28 cellular contexts compared by ENCODE assay signal in the genomic region with DNA sequence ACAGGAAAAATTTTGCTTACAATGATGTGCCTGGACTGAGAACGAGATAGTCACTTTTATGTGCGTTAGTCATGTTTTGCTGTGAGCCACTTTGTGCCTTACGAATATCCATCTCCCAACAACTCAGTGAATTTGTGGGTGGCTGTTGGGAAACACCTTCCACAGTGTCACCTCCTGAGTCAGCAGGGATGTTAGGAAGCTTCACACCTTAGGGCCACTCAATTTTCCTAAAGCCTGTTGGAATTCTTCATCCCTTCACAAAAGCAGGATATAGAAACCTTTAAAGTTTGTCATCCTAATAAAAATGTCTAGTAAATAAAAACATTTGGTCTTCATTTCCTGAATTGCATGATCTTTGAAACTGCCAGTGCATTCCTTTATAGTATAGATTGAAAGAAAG. TPM values are rescaled to one million over a fixed set of nuclear protein-coding genes. Genes with fewer than 3 reads are reported as not detected.
DNase-seq lines count a peak whose midpoint lies in the region; ATAC-seq, FAIRE-seq and TF ChIP-seq lines count a peak whose summit lies in the region.
"Had no signal": no experiment of that assay in that cellular context is flagged by ENCODE, and none has a peak within 500 bp of the region (broad histone marks: within the 10 kb centered on the region; RNA-seq: fewer than 3 reads in every experiment).

No MANE protein-coding gene starts in this region.

- H3K4me3 Mint-ChIP-seq in MCF 10A (ENCODE audit: unreplicated experiment) = no peak overlapping the region
- H3K4me3 Mint-ChIP-seq: activated CD8-positive, alpha-beta T cell treated with anti-CD3 and anti-CD28 coated beads for 36 hours; activated naive CD8-positive, alpha-beta T cell treated with anti-CD3 and anti-CD28 coated beads, Interleukin-2, amount 10 ng/mL, durations not matched to agents 7 days and 5 days; naive thymus-derived CD4-positive, alpha-beta T cell had no signal

- H3K23ac ChIP-seq in IMR-90 (ENCODE audit: low read depth, low read length) = no peak overlapping the region

- no CpG with 5 or more reads among the region's 3 CpGs for WGBS in IMR-90 (ENCODE audit: extremely low coverage in 2 of 2, insufficient read length in 1 of 2), 2 experiments

- no peak overlapping the region for H3K27ac Mint-ChIP-seq in MCF 10A (ENCODE audit: low read depth, unreplicated experiment)
- H3K27ac Mint-ChIP-seq: activated CD8-positive, alpha-beta T cell treated with anti-CD3 and anti-CD28 coated beads for 36 hours; activated naive CD8-positive, alpha-beta T cell treated with anti-CD3 and anti-CD28 coated beads, Interleukin-2, amount 10 ng/mL, durations not matched to agents 7 days and 5 days; naive thymus-derived CD4-positive, alpha-beta T cell had no signal

- H2BK120ac ChIP-seq in IMR-90 (ENCODE audit: low read depth, low read length) = peak overlapping the region; percentile 18; the same call in 1 of the 2 replicates

- CTCF ChIA-PET in MCF 10A (lab: Yijun Ruan, JAX) (no interaction called here), IMR-90 (lab: Yijun Ruan, JAX) (no interaction called here)

- H3K9me1 ChIP-seq in IMR-90 (ENCODE audit: insufficient read depth, low read length) = no peaks in the 10 kb centered on the region; the same call in 1 of the 2 replicates

- POLR2A ChIA-PET in MCF 10A (lab: Yijun Ruan, JAX) (no interaction called here), IMR-90 (lab: Charles Lee; ENCODE audit: unreplicated experiment) (no interaction called here)

- DNase-seq in MCF 10A (ENCODE audit: unreplicated experiment) (peak; percentile 6), breast epithelium (ENCODE audit: low spot score in 2 of 2) (no peak), IMR-90 (no peak), bronchial epithelial cell (ENCODE audit: low read depth) (peak; percentile 33), vagina (ENCODE audit: extremely low spot score in 2 of 2) (no peak), NCI-H1092 treated with DMSO at 0.1 percent for 48 hours (lab: John Stamatoyannopoulos, UW) (no peak)
- DNase-seq: activated CD8-positive, alpha-beta T cell treated with anti-CD3 and anti-CD28 coated beads for 36 hours; activated effector memory CD4-positive, alpha-beta T cell treated with anti-CD3 and anti-CD28 coated beads, Interleukin-2, amount 50 U/mL, for 16 hours; activated naive CD8-positive, alpha-beta T cell treated with anti-CD3 and anti-CD28 coated beads, Interleukin-2, amount 10 ng/mL, durations not matched to agents 7 days and 5 days; activated T-cell treated with anti-CD3 and anti-CD28 coated beads for 4 hours; BE2C; H7; naive thymus-derived CD4-positive, alpha-beta T cell; NCI-H2081; NCI-H345; upper lobe of left lung had no signal

- no peak for FAIRE-seq in bronchial epithelial cell (lab: Jason Lieb, UNC)
- FAIRE-seq: endothelial cell of umbilical vein had no signal

- H4K91ac ChIP-seq in IMR-90 (ENCODE audit: insufficient read depth, low read depth, low read length) = no peak overlapping the region

- H3K27ac ChIP-seq in breast epithelium (no peak overlapping the region), IMR-90 (ENCODE audit: insufficient read depth, low read length) (no peak overlapping the region), vagina (peak overlapping the region; percentile 73)
- H3K27ac ChIP-seq: 22Rv1, heart right ventricle, skin epidermis, upper lobe of left lung had no signal

- H4K8ac ChIP-seq in IMR-90 (ENCODE audit: low read depth in 2 of 2, low read length in 2 of 2) = peak overlapping the region in 1 of 2 experiments; percentile 34; a peak in 2 of 4 replicates

- BruUV-seq in MCF 10A (replicated peaks; lab: Mats Ljungman, UMichigan) (no TSS peak), IMR-90 (replicated peaks; lab: Mats Ljungman, UMichigan) (no TSS peak)

- intact Hi-C loops in MCF 10A (cut with micrococcal nuclease) = no loop called here
- intact Hi-C loops in breast epithelium (cut with DNase I; ENCODE audit: low total_unique reads) = no loop called here
- intact Hi-C loops in IMR-90 (cut with micrococcal nuclease) = no loop called here
- intact Hi-C loops in vagina (cut with DNase I) = no loop called here

- dilution Hi-C loops in IMR-90 (cut with HindIII; ENCODE audit: low sequenced_read_pairs, unreplicated experiment) = no loop called here

- no peak for ATAC-seq in IMR-90 (ENCODE audit: low read depth)
- no peak for ATAC-seq in GM18519 (IDR thresholded peaks at IDR 0.05; ENCODE audit: low FRiP score, unreplicated experiment)
- ATAC-seq in GM19328 (IDR thresholded peaks at IDR 0.05; ENCODE audit: unreplicated experiment) = no peak
- ATAC-seq: activated CD4-positive, CD25-positive, alpha-beta regulatory T cell treated with anti-CD3 and anti-CD28 coated beads, Interleukin-2, amount 50 U/mL, for 24 hours; activated CD8-positive, alpha-beta T cell treated with anti-CD3 and anti-CD28 coated beads for 36 hours; left lobe of liver; naive thymus-derived CD4-positive, alpha-beta T cell had no signal

- no peak overlapping the region for H4K5ac ChIP-seq in IMR-90 (ENCODE audit: low read depth, low read length)

- no peaks in the 10 kb centered on the region for H3K9me3 Mint-ChIP-seq in MCF 10A (ENCODE audit: unreplicated experiment)
- H3K9me3 Mint-ChIP-seq: activated CD8-positive, alpha-beta T cell treated with anti-CD3 and anti-CD28 coated beads for 36 hours; activated naive CD8-positive, alpha-beta T cell treated with anti-CD3 and anti-CD28 coated beads, Interleukin-2, amount 10 ng/mL, durations not matched to agents 7 days and 5 days; naive thymus-derived CD4-positive, alpha-beta T cell had no signal

- H2BK20ac ChIP-seq in IMR-90 (ENCODE audit: low read depth, low read length) = no peak overlapping the region

- no peak overlapping the region for H3K14ac ChIP-seq in IMR-90 (replicated peaks; ENCODE audit: low read depth, low read length)

- no peaks in the 10 kb centered on the region for H3K27me3 Mint-ChIP-seq in MCF 10A (ENCODE audit: insufficient read depth, unreplicated experiment)
- H3K27me3 Mint-ChIP-seq: activated CD8-positive, alpha-beta T cell treated with anti-CD3 and anti-CD28 coated beads for 36 hours had no signal

- no peaks in the 10 kb centered on the region for H3K79me1 ChIP-seq in IMR-90 (ENCODE audit: low read depth in 1 of 2, low read length in 2 of 2)

- no peak for TF ChIP-seq CTCF in MCF 10A (IDR thresholded peaks at IDR 0.05; ENCODE audit: unreplicated experiment)
- TF ChIP-seq CTCF in breast epithelium (IDR thresholded peaks at IDR 0.05) = no peak
- no peak for TF ChIP-seq CTCF in IMR-90 (conservative IDR thresholded peaks at IDR 0.05; ENCODE audit: low read depth, low read length)
- TF ChIP-seq CTCF in bronchial epithelial cell (IDR thresholded peaks at IDR 0.05; ENCODE audit: insufficient read depth, low read length, severe bottlenecking) = no peak
- TF ChIP-seq CTCF in vagina (IDR thresholded peaks at IDR 0.05) = no peak

- 0 out of 3 replicates have a peak overlapping the region, but pooled peaks have one; percentile 40 for H2BK15ac ChIP-seq in IMR-90 (ENCODE audit: low read depth, low read length)

- H2AFZ ChIP-seq in IMR-90 (replicated peaks; ENCODE audit: low read length, poor library complexity) = no peak overlapping the region

- no peaks in the 10 kb centered on the region for H3K9me3 ChIP-seq in breast epithelium
- no peaks in the 10 kb centered on the region for H3K9me3 ChIP-seq in IMR-90 (ENCODE audit: control insufficient read depth, insufficient read depth, low read length)
- H3K9me3 ChIP-seq in vagina = no peaks in the 10 kb centered on the region
- H3K9me3 ChIP-seq: BE2C, heart right ventricle, MG63, upper lobe of left lung had no signal

- TF ChIP-seq POLR2A in breast epithelium (IDR thresholded peaks at IDR 0.05) (no peak), IMR-90 (IDR thresholded peaks at IDR 0.05; ENCODE audit: low read depth, low read length) (no peak), vagina (IDR thresholded peaks at IDR 0.05) (no peak)

- no peak overlapping the region for H3K4ac ChIP-seq in IMR-90 (ENCODE audit: low read depth, low read length)

- H3K4me1 ChIP-seq in breast epithelium = no peaks in the 10 kb centered on the region
- peaks cover 1% of the 10 kb centered on the region; the same call in 1 of the 2 replicates for H3K4me1 ChIP-seq in IMR-90 (ENCODE audit: control insufficient read depth, insufficient read depth, low read length)
- H3K4me1 ChIP-seq in vagina = peaks cover 7% of the 10 kb centered on the region
- H3K4me1 ChIP-seq: BE2C, upper lobe of left lung had no signal

- H3K56ac ChIP-seq in IMR-90 (ENCODE audit: extremely low read depth, insufficient read depth, low read length) = no peak overlapping the region

- H4K20me1 ChIP-seq in IMR-90 (ENCODE audit: insufficient read depth, low read length) = no peaks in the 10 kb centered on the region

- H3K9ac ChIP-seq in IMR-90 (ENCODE audit: low read depth, low read length) = no peak overlapping the region

- H3K4me3 ChIP-seq in breast epithelium (no peak overlapping the region), IMR-90 (ENCODE audit: insufficient read depth, low read depth, low read length) (no peak overlapping the region), bronchial epithelial cell (ENCODE audit: low read depth, low read length) (no peak overlapping the region), vagina (no peak overlapping the region)
- H3K4me3 ChIP-seq: heart right ventricle, MG63, skin epidermis, upper lobe of left lung had no signal

- H3K27me3 ChIP-seq in breast epithelium = no peaks in the 10 kb centered on the region
- no peaks in the 10 kb centered on the region; the same call in 1 of the 2 replicates for H3K27me3 ChIP-seq in IMR-90 (ENCODE audit: control insufficient read depth, insufficient read depth, low read length)
- H3K27me3 ChIP-seq in bronchial epithelial cell (ENCODE audit: control insufficient read depth, insufficient read depth, low read length) = no peaks in the 10 kb centered on the region
- no peaks in the 10 kb centered on the region for H3K27me3 ChIP-seq in vagina
- H3K27me3 ChIP-seq: MG63, upper lobe of left lung had no signal

- H3K36me3 ChIP-seq in breast epithelium = no peaks in the 10 kb centered on the region
- no peaks in the 10 kb centered on the region for H3K36me3 ChIP-seq in IMR-90 (ENCODE audit: control insufficient read depth, insufficient read depth, low read length)
- no peaks in the 10 kb centered on the region for H3K36me3 ChIP-seq in bronchial epithelial cell (ENCODE audit: control insufficient read depth, insufficient read depth, low read length)
- H3K36me3 ChIP-seq in vagina = no peaks in the 10 kb centered on the region
- H3K36me3 ChIP-seq: BE2C, heart right ventricle, MG63, upper lobe of left lung had no signal

- H3K4me1 Mint-ChIP-seq in MCF 10A (ENCODE audit: insufficient read depth, unreplicated experiment) = no peaks in the 10 kb centered on the region
- H3K4me1 Mint-ChIP-seq: activated naive CD8-positive, alpha-beta T cell treated with anti-CD3 and anti-CD28 coated beads, Interleukin-2, amount 10 ng/mL, durations not matched to agents 7 days and 5 days; naive thymus-derived CD4-positive, alpha-beta T cell had no signal

- no peaks in the 10 kb centered on the region for H3K36me3 Mint-ChIP-seq in MCF 10A (ENCODE audit: insufficient read depth, unreplicated experiment)
- H3K36me3 Mint-ChIP-seq: activated naive CD8-positive, alpha-beta T cell treated with anti-CD3 and anti-CD28 coated beads, Interleukin-2, amount 10 ng/mL, durations not matched to agents 7 days and 5 days; naive thymus-derived CD4-positive, alpha-beta T cell had no signal

- H2AK9ac ChIP-seq in IMR-90 (replicated peaks; ENCODE audit: low read depth, low read length, poor library complexity) = no peak overlapping the region

- no peak overlapping the region for H2BK5ac ChIP-seq in IMR-90 (ENCODE audit: low read depth, low read length, poor library complexity, severe bottlenecking)

- TF ChIP-seq RAD21 in IMR-90 (IDR thresholded peaks at IDR 0.05; ENCODE audit: low read length) = no peak

- H3K18ac ChIP-seq in IMR-90 (ENCODE audit: low read depth, low read length) = no peak overlapping the region

- H2AK5ac ChIP-seq in IMR-90 (ENCODE audit: low read depth, low read length) = no peak overlapping the region

- H3K4me2 ChIP-seq in IMR-90 (ENCODE audit: low read depth, low read length) = no peak overlapping the region

- in situ Hi-C loops in IMR-90 (cut with MboI; ENCODE audit: low sequenced_read_pairs) = no loop called here

RNA-seq across cellular contexts. Expression of a gene that starts 4.3 kb away (rescaled TPM):
- total RNA-seq in MCF 10A (2022) (not detected in 2 replicates), breast epithelium (not detected), IMR-90 (2012; rRNA removed) (not detected in 2 replicates), bronchial epithelial cell (not detected in 2 replicates), vagina (not detected)
- polyA plus RNA-seq in IMR-90 (2012; rRNA removed) = not detected in 2 replicates
- not detected in 2 replicates for polyA plus RNA-seq in IMR-90 (2012; cell fraction: cytosol; rRNA removed)
- not detected in 2 replicates for polyA plus RNA-seq in IMR-90 (2012; cell fraction: nucleus; rRNA removed; ENCODE audit: low replicate concordance)
- total RNA-seq: activated CD8-positive, alpha-beta T cell treated with anti-CD3 and anti-CD28 coated beads for 36 hours; activated naive CD8-positive, alpha-beta T cell treated with anti-CD3 and anti-CD28 coated beads, Interleukin-2, amount 10 ng/mL, durations not matched to agents 7 days and 5 days; endothelial cell of umbilical vein; H7; heart right ventricle; left lobe of liver; naive thymus-derived CD4-positive, alpha-beta T cell; omental fat pad; renal cortical epithelial cell; subcutaneous adipose tissue; upper lobe of left lung had no signal
- polyA plus RNA-seq: endothelial cell of umbilical vein; heart right ventricle; naive thymus-derived CD4-positive, alpha-beta T cell had no signal

RNA-seq across cellular contexts. Expression of a gene that starts 13.5 kb away (rescaled TPM):
- total RNA-seq in MCF 10A (2022) = not detected in 2 replicates
- total RNA-seq in breast epithelium = not detected
- not detected in 2 replicates for total RNA-seq in IMR-90 (2012; rRNA removed)
- polyA plus RNA-seq in IMR-90 (2012; rRNA removed) = not detected in 2 replicates
- polyA plus RNA-seq in IMR-90 (2012; cell fraction: cytosol; rRNA removed) = not detected in 2 replicates
- not detected in 2 replicates for polyA plus RNA-seq in IMR-90 (2012; cell fraction: nucleus; rRNA removed; ENCODE audit: low replicate concordance)
- total RNA-seq in bronchial epithelial cell = not detected in 2 replicates
- total RNA-seq in vagina = not detected
- total RNA-seq: activated CD8-positive, alpha-beta T cell treated with anti-CD3 and anti-CD28 coated beads for 36 hours; activated naive CD8-positive, alpha-beta T cell treated with anti-CD3 and anti-CD28 coated beads, Interleukin-2, amount 10 ng/mL, durations not matched to agents 7 days and 5 days; endothelial cell of umbilical vein; H7; heart right ventricle; left lobe of liver; naive thymus-derived CD4-positive, alpha-beta T cell; omental fat pad; renal cortical epithelial cell; subcutaneous adipose tissue; upper lobe of left lung had no signal
- polyA plus RNA-seq: endothelial cell of umbilical vein; heart right ventricle; naive thymus-derived CD4-positive, alpha-beta T cell had no signal

RNA-seq across cellular contexts. Expression of a gene that starts 13.8 kb away (rescaled TPM):
- total RNA-seq in MCF 10A (2022) (not detected in 2 replicates), breast epithelium (not detected), IMR-90 (2012; rRNA removed) (33.1 and 34.8 TPM in 2 replicates), bronchial epithelial cell (not detected in 2 replicates), vagina (not detected)
- polyA plus RNA-seq in IMR-90 (2012; rRNA removed) = 27.0 and 35.9 TPM in 2 replicates
- polyA plus RNA-seq in IMR-90 (2012; cell fraction: cytosol; rRNA removed) = 42.1 and 58.5 TPM in 2 replicates
- polyA plus RNA-seq in IMR-90 (2012; cell fraction: nucleus; rRNA removed; ENCODE audit: low replicate concordance) = 9.3 and 25.0 TPM in 2 replicates
- total RNA-seq: activated CD8-positive, alpha-beta T cell treated with anti-CD3 and anti-CD28 coated beads for 36 hours; activated naive CD8-positive, alpha-beta T cell treated with anti-CD3 and anti-CD28 coated beads, Interleukin-2, amount 10 ng/mL, durations not matched to agents 7 days and 5 days; endothelial cell of umbilical vein; H7; heart right ventricle; left lobe of liver; naive thymus-derived CD4-positive, alpha-beta T cell; omental fat pad; renal cortical epithelial cell; subcutaneous adipose tissue; upper lobe of left lung had no signal
- polyA plus RNA-seq: endothelial cell of umbilical vein; heart right ventricle; naive thymus-derived CD4-positive, alpha-beta T cell had no signal

RNA-seq across cellular contexts. Expression of a gene that starts 16.8 kb away (rescaled TPM):
- total RNA-seq in MCF 10A (2022) (not detected in 2 replicates), breast epithelium (not detected), IMR-90 (2012; rRNA removed) (not detected in 2 replicates), bronchial epithelial cell (not detected in 2 replicates), vagina (not detected)
- polyA plus RNA-seq in IMR-90 (2012; rRNA removed) = not detected in 2 replicates
- polyA plus RNA-seq in IMR-90 (2012; cell fraction: cytosol; rRNA removed) = not detected in 2 replicates
- not detected in 2 replicates for polyA plus RNA-seq in IMR-90 (2012; cell fraction: nucleus; rRNA removed; ENCODE audit: low replicate concordance)
- total RNA-seq: activated CD8-positive, alpha-beta T cell treated with anti-CD3 and anti-CD28 coated beads for 36 hours; activated naive CD8-positive, alpha-beta T cell treated with anti-CD3 and anti-CD28 coated beads, Interleukin-2, amount 10 ng/mL, durations not matched to agents 7 days and 5 days; endothelial cell of umbilical vein; H7; heart right ventricle; left lobe of liver; naive thymus-derived CD4-positive, alpha-beta T cell; omental fat pad; renal cortical epithelial cell; subcutaneous adipose tissue; upper lobe of left lung had no signal
- polyA plus RNA-seq: endothelial cell of umbilical vein; heart right ventricle; naive thymus-derived CD4-positive, alpha-beta T cell had no signal

RNA-seq across cellular contexts. Expression of a gene that starts 19.2 kb away (rescaled TPM):
- not detected in 2 replicates for total RNA-seq in MCF 10A (2022)
- total RNA-seq in breast epithelium = not detected
- not detected in 2 replicates for total RNA-seq in IMR-90 (2012; rRNA removed)
- polyA plus RNA-seq in IMR-90 (2012; rRNA removed) = not detected in 2 replicates
- polyA plus RNA-seq in IMR-90 (2012; cell fraction: cytosol; rRNA removed) = not detected in 2 replicates
- not detected in 2 replicates for polyA plus RNA-seq in IMR-90 (2012; cell fraction: nucleus; rRNA removed; ENCODE audit: low replicate concordance)
- not detected in 2 replicates for total RNA-seq in bronchial epithelial cell
- not detected for total RNA-seq in vagina
- total RNA-seq: activated CD8-positive, alpha-beta T cell treated with anti-CD3 and anti-CD28 coated beads for 36 hours; activated naive CD8-positive, alpha-beta T cell treated with anti-CD3 and anti-CD28 coated beads, Interleukin-2, amount 10 ng/mL, durations not matched to agents 7 days and 5 days; endothelial cell of umbilical vein; H7; heart right ventricle; left lobe of liver; naive thymus-derived CD4-positive, alpha-beta T cell; omental fat pad; renal cortical epithelial cell; subcutaneous adipose tissue; upper lobe of left lung had no signal
- polyA plus RNA-seq: endothelial cell of umbilical vein; heart right ventricle; naive thymus-derived CD4-positive, alpha-beta T cell had no signal

Comparison
In these comparisons a context has a peak if more than half of its experiments do, and no peak if none do; other contexts are left out.
1. DNase-seq: peak in MCF 10A (single experiment) and bronchial epithelial cell (single experiment); none in breast epithelium (0 of 2), IMR-90 (single experiment), vagina (0 of 2) and NCI-H1092 treated with DMSO at 0.1 percent for 48 hours (single experiment).
2. RNA of a gene that starts 13.8 kb away (total RNA-seq): 33.1 to 34.8 TPM in IMR-90; not detected in MCF 10A, not detected in breast epithelium, not detected in bronchial epithelial cell and not detected in vagina (single experiment); every median in the first group is over 10 times any median in the second.